15 cellular contexts compared by ENCODE assay signal in genomic region chr4:93960450-93960849, GRCh38.
A peak's percentile ranks its signal among the peaks of the same experiment; 100 is the strongest.
DNase-seq lines count a peak whose midpoint lies in the region; ATAC-seq and TF ChIP-seq lines count a peak whose summit lies in the region.
"Had no signal": no experiment of that assay in that cellular context is flagged by ENCODE, and none has a peak within 500 bp of the region (broad histone marks: within the 10 kb centered on the region; RNA-seq: fewer than 3 reads in every experiment).

No MANE protein-coding gene starts in this region.

- DNase-seq in H9 (no peak), WTC11 (ENCODE audit: low spot score) (no peak), iPS DF 4.7 (ENCODE audit: extremely low read depth, low spot score) (peak; percentile 11), mesendoderm (peak; percentile 1), NCI-H1417 treated with DMSO at 0.1 percent for 48 hours (lab: John Stamatoyannopoulos, UW) (no peak)
- DNase-seq in activated CD8-positive, alpha-beta memory T cell treated with anti-CD3 and anti-CD28 coated beads, Interleukin-2, amount 10 ng/mL, durations not matched to agents 7 days and 5 days: no peak
- DNase-seq in activated naive CD8-positive, alpha-beta T cell treated with anti-CD3 and anti-CD28 coated beads for 36 hours: no peak
- DNase-seq: 8988T; CD4-positive, alpha-beta memory T cell; DMS79 treated with DMSO at 0.1 percent for 48 hours; GF-D8; GOT3 had no signal

- POLR2A ChIA-PET in WTC11 (lab: Charles Lee): no interaction called here

- no peak overlapping the region for H3K4ac ChIP-seq in H9 (ENCODE audit: low read depth, low read length)
- H3K4ac ChIP-seq in mesendoderm (ENCODE audit: low read depth, low read length): no peak overlapping the region

- H3K27me3 Mint-ChIP-seq in H9 (ENCODE audit: low read depth): no peaks in the 10 kb centered on the region
- no peaks in the 10 kb centered on the region for H3K27me3 Mint-ChIP-seq in WTC11 (ENCODE audit: low read depth)
- H3K27me3 Mint-ChIP-seq in activated CD8-positive, alpha-beta memory T cell treated with anti-CD3 and anti-CD28 coated beads, Interleukin-2, amount 10 ng/mL, durations not matched to agents 7 days and 5 days: no peaks in the 10 kb centered on the region
- no peaks in the 10 kb centered on the region for H3K27me3 Mint-ChIP-seq in activated naive CD8-positive, alpha-beta T cell treated with anti-CD3 and anti-CD28 coated beads for 36 hours
- H3K27me3 Mint-ChIP-seq: CD4-positive, alpha-beta memory T cell had no signal

- H3K4me1 ChIP-seq in H9 (ENCODE audit: insufficient read depth, low read length): peaks cover 2% of the 10 kb centered on the region; the same call in 1 of the 2 replicates
- no peaks in the 10 kb centered on the region for H3K4me1 ChIP-seq in mesendoderm (ENCODE audit: control insufficient read depth, low read depth, low read length)
- H3K4me1 ChIP-seq: BLaER1, HAP-1 had no signal

- no peak overlapping the region for H3T11ph ChIP-seq in H9 (ENCODE audit: low read length)

- H3K9me3 ChIP-seq in H9 (ENCODE audit: control insufficient read depth, low read depth, low read length): no peaks in the 10 kb centered on the region
- H3K9me3 ChIP-seq: BLaER1, HAP-1 had no signal

- H3K79me2 ChIP-seq in H9 (ENCODE audit: insufficient read depth, low read length): no peaks in the 10 kb centered on the region
- no peaks in the 10 kb centered on the region for H3K79me2 ChIP-seq in mesendoderm (ENCODE audit: control insufficient read depth, insufficient read depth, low read length)

- H4K8ac ChIP-seq in H9 (replicated peaks; ENCODE audit: insufficient read length, low read depth, low read length): no peak overlapping the region
- no peak overlapping the region for H4K8ac ChIP-seq in mesendoderm (ENCODE audit: low read depth, low read length)

- TF ChIP-seq CTCF in H9 (conservative IDR thresholded peaks at IDR 0.05) (no peak), WTC11 (IDR thresholded peaks at IDR 0.05) (no peak)

- no peak overlapping the region for H4K5ac ChIP-seq in H9 (ENCODE audit: insufficient read length, low read depth, low read length)
- no peak overlapping the region for H4K5ac ChIP-seq in mesendoderm (ENCODE audit: low read length)

- peak; percentile 92 for ATAC-seq in WTC11
- ATAC-seq in activated CD8-positive, alpha-beta memory T cell treated with anti-CD3 and anti-CD28 coated beads, Interleukin-2, amount 10 ng/mL, durations not matched to agents 7 days and 5 days: no peak

- H3K18ac ChIP-seq in H9 (ENCODE audit: insufficient read length, low read depth, low read length) (no peak overlapping the region), mesendoderm (ENCODE audit: low read length) (no peak overlapping the region)

- H3K27ac ChIP-seq in H9 (ENCODE audit: insufficient read length, low read depth, low read length) (no peak overlapping the region), mesendoderm (ENCODE audit: low read depth, low read length) (no peak overlapping the region)
- H3K27ac ChIP-seq: BLaER1 had no signal

- CTCF ChIA-PET in WTC11 (lab: Charles Lee): interaction anchor here (1.0 kb wide), 1 partner anchor 166 kb away, joined by 3 read pairs; no protein-coding TSS in a partner anchor
- CTCF ChIA-PET in activated CD8-positive, alpha-beta memory T cell treated with anti-CD3 and anti-CD28 coated beads, Interleukin-2, amount 10 ng/mL, durations not matched to agents 7 days and 5 days (lab: Charles Lee): no interaction called here

- H3K4me1 Mint-ChIP-seq in H9 (peaks cover 13 to 18% of the 10 kb centered on the region in 2 experiments), WTC11 (peaks cover 26% of the 10 kb centered on the region)
- no peaks in the 10 kb centered on the region for H3K4me1 Mint-ChIP-seq in activated CD8-positive, alpha-beta memory T cell treated with anti-CD3 and anti-CD28 coated beads, Interleukin-2, amount 10 ng/mL, durations not matched to agents 7 days and 5 days
- H3K4me1 Mint-ChIP-seq in activated naive CD8-positive, alpha-beta T cell treated with anti-CD3 and anti-CD28 coated beads for 36 hours: no peaks in the 10 kb centered on the region
- H3K4me1 Mint-ChIP-seq: CD14-positive monocyte; CD4-positive, alpha-beta memory T cell had no signal

- H3K56ac ChIP-seq in H9 (ENCODE audit: insufficient read length, low read depth, low read length) (no peak overlapping the region), mesendoderm (ENCODE audit: low read length) (no peak overlapping the region)

- no peak overlapping the region for H3K4me3 ChIP-seq in mesendoderm (ENCODE audit: low read length)
- H3K4me3 ChIP-seq: BLaER1, HAP-1 had no signal

- H3K27ac Mint-ChIP-seq in H9: peak overlapping the region in 2 of 3 experiments; percentile 67 to 74; a peak in 2 of 7 replicates
- peak overlapping the region; percentile 54 for H3K27ac Mint-ChIP-seq in WTC11
- no peak overlapping the region for H3K27ac Mint-ChIP-seq in activated CD8-positive, alpha-beta memory T cell treated with anti-CD3 and anti-CD28 coated beads, Interleukin-2, amount 10 ng/mL, durations not matched to agents 7 days and 5 days
- H3K27ac Mint-ChIP-seq in activated naive CD8-positive, alpha-beta T cell treated with anti-CD3 and anti-CD28 coated beads for 36 hours: no peak overlapping the region
- H3K27ac Mint-ChIP-seq: CD14-positive monocyte; CD4-positive, alpha-beta memory T cell had no signal

- H2AFZ ChIP-seq in H9 (ENCODE audit: low read length): no peak overlapping the region

- H2BK120ac ChIP-seq in H9 (ENCODE audit: low read depth, low read length, poor library complexity, severe bottlenecking): no peak overlapping the region
- H2BK120ac ChIP-seq in mesendoderm (ENCODE audit: low read depth, low read length): no peak overlapping the region

- H3K36me3 ChIP-seq in mesendoderm (ENCODE audit: control insufficient read depth, insufficient read depth, low read length): no peaks in the 10 kb centered on the region
- H3K36me3 ChIP-seq: BLaER1, HAP-1 had no signal

- H3K9ac ChIP-seq in H9 (ENCODE audit: extremely low read depth, insufficient read length, low read length) (no peak overlapping the region), mesendoderm (ENCODE audit: low read length) (no peak overlapping the region)
- H3K9ac ChIP-seq: BLaER1 had no signal

- H2BK15ac ChIP-seq in H9 (ENCODE audit: low read depth, low read length): no peak overlapping the region
- H2BK15ac ChIP-seq in mesendoderm (replicated peaks; ENCODE audit: low read depth): no peak overlapping the region

- H3K9me3 Mint-ChIP-seq in H9 (no peaks in the 10 kb centered on the region), WTC11 (peaks cover 16% of the 10 kb centered on the region)
- peaks cover 5% of the 10 kb centered on the region for H3K9me3 Mint-ChIP-seq in activated CD8-positive, alpha-beta memory T cell treated with anti-CD3 and anti-CD28 coated beads, Interleukin-2, amount 10 ng/mL, durations not matched to agents 7 days and 5 days (ENCODE audit: low read depth)
- H3K9me3 Mint-ChIP-seq in activated naive CD8-positive, alpha-beta T cell treated with anti-CD3 and anti-CD28 coated beads for 36 hours: peaks cover 3% of the 10 kb centered on the region

- no peak overlapping the region for H2BK12ac ChIP-seq in H9 (ENCODE audit: insufficient read length, low read depth, low read length)

- no peaks in the 10 kb centered on the region for H3K23me2 ChIP-seq in H9 (ENCODE audit: insufficient read length, low read depth, low read length, poor library complexity, severe bottlenecking)

- H4K20me1 ChIP-seq in H9 (ENCODE audit: control insufficient read depth, insufficient read depth, insufficient read length): no peaks in the 10 kb centered on the region
- H4K20me1 ChIP-seq: BLaER1 had no signal

- no peak overlapping the region for H3K4me3 Mint-ChIP-seq in H9
- H3K4me3 Mint-ChIP-seq in WTC11: no peak overlapping the region
- H3K4me3 Mint-ChIP-seq in activated CD8-positive, alpha-beta memory T cell treated with anti-CD3 and anti-CD28 coated beads, Interleukin-2, amount 10 ng/mL, durations not matched to agents 7 days and 5 days: no peak overlapping the region
- no peak overlapping the region for H3K4me3 Mint-ChIP-seq in activated naive CD8-positive, alpha-beta T cell treated with anti-CD3 and anti-CD28 coated beads for 36 hours
- H3K4me3 Mint-ChIP-seq: CD14-positive monocyte; CD4-positive, alpha-beta memory T cell had no signal

- H3K79me1 ChIP-seq in H9 (ENCODE audit: insufficient read depth, low read depth, low read length, poor library complexity, severe bottlenecking) (no peaks in the 10 kb centered on the region), mesendoderm (ENCODE audit: low read length) (no peaks in the 10 kb centered on the region)

- H3K27me3 ChIP-seq in H9 (ENCODE audit: insufficient read depth, low read length) (no peaks in the 10 kb centered on the region), mesendoderm (ENCODE audit: insufficient read depth, low read length, poor library complexity) (no peaks in the 10 kb centered on the region)
- H3K27me3 ChIP-seq: BLaER1 had no signal

- H2BK5ac ChIP-seq in H9 (ENCODE audit: insufficient read length, low read length) (no peak overlapping the region), mesendoderm (ENCODE audit: low read length) (no peak overlapping the region)

- no peak overlapping the region for H4K91ac ChIP-seq in H9 (ENCODE audit: insufficient read length, low read depth, low read length)

- no peak overlapping the region for H2AK5ac ChIP-seq in H9 (ENCODE audit: insufficient read length, low read length)
- no peak overlapping the region for H2AK5ac ChIP-seq in mesendoderm (ENCODE audit: low read length)

- H3K36me3 Mint-ChIP-seq in H9 (ENCODE audit: insufficient read depth in 1 of 3, low read depth in 3 of 3) (0 out of 7 replicates have a peak, but pooled peaks cover 0 to 3% (median 0%) of the 10 kb centered on the region in 3 experiments), WTC11 (peaks cover 7% of the 10 kb centered on the region)
- H3K36me3 Mint-ChIP-seq in activated CD8-positive, alpha-beta memory T cell treated with anti-CD3 and anti-CD28 coated beads, Interleukin-2, amount 10 ng/mL, durations not matched to agents 7 days and 5 days: no peaks in the 10 kb centered on the region
- H3K36me3 Mint-ChIP-seq in activated naive CD8-positive, alpha-beta T cell treated with anti-CD3 and anti-CD28 coated beads for 36 hours: no peaks in the 10 kb centered on the region
- H3K36me3 Mint-ChIP-seq: CD14-positive monocyte; CD4-positive, alpha-beta memory T cell had no signal

- no peak overlapping the region for H3K23ac ChIP-seq in H9 (ENCODE audit: insufficient read length, low read depth, low read length)
- H3K23ac ChIP-seq in mesendoderm (ENCODE audit: low read length): no peak overlapping the region

- H3K4me2 ChIP-seq in H9 (ENCODE audit: insufficient read depth, insufficient read length, low read length) (no peak overlapping the region), mesendoderm (ENCODE audit: low read length) (no peak overlapping the region)
- H3K4me2 ChIP-seq: BLaER1 had no signal

- no peak overlapping the region for H2BK20ac ChIP-seq in H9 (ENCODE audit: low read depth, low read length, poor library complexity, severe bottlenecking)

- no peak overlapping the region for H3K14ac ChIP-seq in H9 (ENCODE audit: insufficient read depth, low read length)

Comparison
In these comparisons a context has a peak if more than half of its experiments do, and no peak if none do; other contexts are left out.
1. DNase-seq: peak in iPS DF 4.7 (single experiment) and mesendoderm (single experiment); none in H9 (single experiment), WTC11 (single experiment), activated CD8-positive, alpha-beta memory T cell treated with anti-CD3 and anti-CD28 coated beads, Interleukin-2, amount 10 ng/mL, durations not matched to agents 7 days and 5 days (single experiment), activated naive CD8-positive, alpha-beta T cell treated with anti-CD3 and anti-CD28 coated beads for 36 hours (single experiment) and NCI-H1417 treated with DMSO at 0.1 percent for 48 hours (single experiment).
2. H3K27ac Mint-ChIP-seq: peak in H9 (2 of 3) and WTC11 (single experiment); none in activated CD8-positive, alpha-beta memory T cell treated with anti-CD3 and anti-CD28 coated beads, Interleukin-2, amount 10 ng/mL, durations not matched to agents 7 days and 5 days (single experiment) and activated naive CD8-positive, alpha-beta T cell treated with anti-CD3 and anti-CD28 coated beads for 36 hours (single experiment).